Comparison of ENCODE assay signal across 9 cellular contexts in the genomic region with DNA sequence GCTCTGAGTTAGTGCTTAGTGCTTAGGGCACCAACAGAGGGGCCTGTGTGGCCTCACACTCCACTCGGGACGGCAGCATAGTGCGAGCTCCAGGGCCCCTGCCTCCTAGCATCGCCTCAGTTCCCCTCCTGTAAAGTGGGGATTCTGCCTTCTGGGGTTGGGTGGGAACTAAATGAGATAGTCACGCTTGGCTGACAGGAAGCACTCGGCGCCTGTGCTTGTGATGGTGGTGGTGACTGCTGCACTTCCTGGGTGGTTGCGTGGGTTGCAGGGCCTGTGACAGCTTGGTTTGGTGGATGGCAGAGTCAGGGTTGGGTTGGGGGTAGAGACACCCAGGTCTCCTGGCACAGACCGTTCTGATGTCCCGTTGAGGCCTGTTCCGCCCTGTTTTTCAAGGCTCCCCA. TPM values are rescaled to one million over a fixed set of nuclear protein-coding genes. Genes with fewer than 3 reads are reported as not detected.
DNase-seq lines count a peak whose midpoint lies in the region; ATAC-seq and TF ChIP-seq lines count a peak whose summit lies in the region.
"Had no signal": no experiment of that assay in that cellular context is flagged by ENCODE, and none has a peak within 500 bp of the region (broad histone marks: within the 10 kb centered on the region; RNA-seq: fewer than 3 reads in every experiment).

No MANE protein-coding gene starts in this region.

- no peak overlapping the region for H3K4me2 ChIP-seq in hepatocyte

- H3K36me3 Mint-ChIP-seq in CD4-positive, alpha-beta T cell (ENCODE audit: low read depth): peaks cover 70% of the 10 kb centered on the region
- peaks cover 8% of the 10 kb centered on the region for H3K36me3 Mint-ChIP-seq in natural killer cell treated with Interleukin-12 subunit alpha and Interleukin-12 subunit beta and Interleukin-15 and Interleukin-18, amount 100 ng/mL, for 72 hours
- peaks cover 8% of the 10 kb centered on the region for H3K36me3 Mint-ChIP-seq in type B pancreatic cell

- peak overlapping the region; percentile 78 for H3K27ac ChIP-seq in CD4-positive, alpha-beta T cell (ENCODE audit: low read depth, low read length)
- H3K27ac ChIP-seq in hepatocyte: no peak overlapping the region
- H3K27ac ChIP-seq: neutrophil had no signal

- H3K9me2 ChIP-seq in hepatocyte (replicated peaks; ENCODE audit: insufficient read depth): no peaks in the 10 kb centered on the region

- no peak for TF ChIP-seq CTCF in CD4-positive, alpha-beta T cell (IDR thresholded peaks at IDR 0.05)
- TF ChIP-seq CTCF in type B pancreatic cell (conservative IDR thresholded peaks at IDR 0.05): no peak
- no peak for TF ChIP-seq CTCF in hepatocyte (IDR thresholded peaks at IDR 0.05; ENCODE audit: poor library complexity)

- no peaks in the 10 kb centered on the region for H3K27me3 ChIP-seq in CD4-positive, alpha-beta T cell (ENCODE audit: control insufficient read depth, insufficient read depth, low read length)
- H3K27me3 ChIP-seq in hepatocyte: no peaks in the 10 kb centered on the region

- no peak overlapping the region for H3K4me3 ChIP-seq in hepatocyte

- H3K27me3 Mint-ChIP-seq in CD4-positive, alpha-beta T cell: no peaks in the 10 kb centered on the region
- no peaks in the 10 kb centered on the region for H3K27me3 Mint-ChIP-seq in natural killer cell treated with Interleukin-12 subunit alpha and Interleukin-12 subunit beta and Interleukin-15 and Interleukin-18, amount 100 ng/mL, for 72 hours
- no peaks in the 10 kb centered on the region for H3K27me3 Mint-ChIP-seq in type B pancreatic cell

- peak; percentile 81 for ATAC-seq in CD4-positive, alpha-beta T cell (ENCODE audit: poor library complexity)
- ATAC-seq in HG02798 (IDR thresholded peaks at IDR 0.05; ENCODE audit: poor library complexity, unreplicated experiment): peak; percentile 44
- ATAC-seq in natural killer cell treated with Interleukin-12 subunit alpha and Interleukin-12 subunit beta and Interleukin-15 and Interleukin-18, amount 100 ng/mL, for 72 hours: peak; percentile 85 to 89
- no peak for ATAC-seq in HG02870 (IDR thresholded peaks at IDR 0.05; ENCODE audit: unreplicated experiment)
- ATAC-seq in GM21528 (IDR thresholded peaks at IDR 0.05; ENCODE audit: low FRiP score, unreplicated experiment): no peak

- H3K79me2 ChIP-seq in hepatocyte: no peaks in the 10 kb centered on the region

- H2AFZ ChIP-seq in hepatocyte: no peak overlapping the region

- CTCF ChIA-PET in CD4-positive, alpha-beta T cell (lab: Charles Lee): interaction anchor here (0.9 to 3.2 kb wide), 9 partner anchors 8 to 67 kb away, joined by 3 to 37 read pairs (median 7); partner anchors contain the start of genes C19orf12, PLEKHF1 and POP4

- H3K4me1 ChIP-seq in hepatocyte (ENCODE audit: insufficient read depth): no peaks in the 10 kb centered on the region

- intact Hi-C loops in CD4-positive, alpha-beta T cell (cut with DNase I, micrococcal nuclease): loop anchor here (2.0 to 5.0 kb wide), 3 partner anchors 42 to 169 kb away; partner anchors contain the start of gene C19orf12 (in 1 of the 2)

- no peaks in the 10 kb centered on the region for H3K9me3 ChIP-seq in CD4-positive, alpha-beta T cell (ENCODE audit: control insufficient read depth, low read length)
- no peaks in the 10 kb centered on the region for H3K9me3 ChIP-seq in hepatocyte (ENCODE audit: low read depth)
- H3K9me3 ChIP-seq: neutrophil had no signal

- peaks cover 87% of the 10 kb centered on the region for H3K4me1 Mint-ChIP-seq in CD4-positive, alpha-beta T cell (ENCODE audit: low read depth)
- peaks cover 66 to 81% of the 10 kb centered on the region in 2 donors for H3K4me1 Mint-ChIP-seq in natural killer cell treated with Interleukin-12 subunit alpha and Interleukin-12 subunit beta and Interleukin-15 and Interleukin-18, amount 100 ng/mL, for 72 hours (ENCODE audit: low read depth in 2 of 2)
- H3K4me1 Mint-ChIP-seq in type B pancreatic cell (ENCODE audit: unreplicated experiment): peaks cover 21% of the 10 kb centered on the region

- POLR2A ChIA-PET in CD4-positive, alpha-beta T cell (lab: Charles Lee): interaction anchor here (0.8 to 5.5 kb wide), 13 partner anchors 10 to 273 kb away, joined by 3 to 107 read pairs (median 12); partner anchors contain the start of genes C19orf12, PLEKHF1, POP4 and URI1

- H3K9me3 Mint-ChIP-seq in CD4-positive, alpha-beta T cell: no peaks in the 10 kb centered on the region
- no peaks in the 10 kb centered on the region for H3K9me3 Mint-ChIP-seq in natural killer cell treated with Interleukin-12 subunit alpha and Interleukin-12 subunit beta and Interleukin-15 and Interleukin-18, amount 100 ng/mL, for 72 hours
- no peaks in the 10 kb centered on the region for H3K9me3 Mint-ChIP-seq in type B pancreatic cell

- H4K20me1 ChIP-seq in hepatocyte (ENCODE audit: insufficient read depth, poor library complexity, severe bottlenecking): no peaks in the 10 kb centered on the region

- DNase-seq in CD4-positive, alpha-beta T cell: peak; percentile 73 to 92 (median 82)
- peak; percentile 85 for DNase-seq in activated CD8-positive, alpha-beta memory T cell treated with anti-CD3 and anti-CD28 coated beads, Interleukin-2, amount 50 U/mL, for 4 hours
- DNase-seq in natural killer cell treated with Interleukin-12 subunit alpha and Interleukin-12 subunit beta and Interleukin-15 and Interleukin-18, amount 100 ng/mL, for 72 hours (ENCODE audit: low spot score): peak; percentile 89
- no peak for DNase-seq in type B pancreatic cell (ENCODE audit: extremely low spot score, unreplicated experiment)
- DNase-seq in hepatocyte (ENCODE audit: low spot score): no peak

- H3K27ac Mint-ChIP-seq in CD4-positive, alpha-beta T cell: peak overlapping the region; percentile 98
- H3K27ac Mint-ChIP-seq in natural killer cell treated with Interleukin-12 subunit alpha and Interleukin-12 subunit beta and Interleukin-15 and Interleukin-18, amount 100 ng/mL, for 72 hours: peak overlapping the region; percentile 92 to 93
- peak overlapping the region; percentile 97 for H3K27ac Mint-ChIP-seq in type B pancreatic cell

- peak overlapping the region; percentile 68 for H3K4me3 Mint-ChIP-seq in CD4-positive, alpha-beta T cell
- peak overlapping the region; percentile 94 for H3K4me3 Mint-ChIP-seq in natural killer cell treated with Interleukin-12 subunit alpha and Interleukin-12 subunit beta and Interleukin-15 and Interleukin-18, amount 100 ng/mL, for 72 hours
- no peak overlapping the region for H3K4me3 Mint-ChIP-seq in type B pancreatic cell

- 91% methylated on average over 11 of the region's 11 CpGs for WGBS in hepatocyte (ENCODE audit: low lambda C conversion rate, missing lambda C conversion rate)

- H3K36me3 ChIP-seq in hepatocyte (replicated peaks; ENCODE audit: insufficient read depth, low read depth): no peaks in the 10 kb centered on the region
- H3K36me3 ChIP-seq: neutrophil had no signal

RNA-seq across cellular contexts. Expression of gene PLEKHF1, which starts 7.7 kb away (rescaled TPM):
- total RNA-seq in CD4-positive, alpha-beta T cell: 10 to 100 TPM; 37.5 to 41.0 TPM
- total RNA-seq in natural killer cell treated with Interleukin-12 subunit alpha and Interleukin-12 subunit beta and Interleukin-15 and Interleukin-18, amount 100 ng/mL, for 72 hours: 10 to 100 TPM; 15.6 to 17.7 TPM
- total RNA-seq in type B pancreatic cell (ENCODE audit: low replicate concordance) (6.3 and 16.9 TPM in 2 replicates), hepatocyte (2.7 TPM in 2 replicates)
- polyA plus RNA-seq in hepatocyte: 2.4 and 5.8 TPM in 2 replicates

RNA-seq across cellular contexts. Expression of gene C19orf12, which starts 42.1 kb away (rescaled TPM):
- total RNA-seq in CD4-positive, alpha-beta T cell: 1 to 10 TPM; 7.7 TPM
- total RNA-seq in natural killer cell treated with Interleukin-12 subunit alpha and Interleukin-12 subunit beta and Interleukin-15 and Interleukin-18, amount 100 ng/mL, for 72 hours: 10 to 100 TPM; 44.8 to 50.8 TPM
- total RNA-seq in type B pancreatic cell (ENCODE audit: low replicate concordance): 18.0 and 23.9 TPM in 2 replicates
- total RNA-seq in hepatocyte: 52.1 and 57.2 TPM in 2 replicates
- 39.5 and 41.5 TPM in 2 replicates for polyA plus RNA-seq in hepatocyte

Comparison
In these comparisons a context has a peak if more than half of its experiments do, and no peak if none do; other contexts are left out.
1. ATAC-seq: peak in CD4-positive, alpha-beta T cell (single experiment), HG02798 (single experiment) and natural killer cell treated with Interleukin-12 subunit alpha and Interleukin-12 subunit beta and Interleukin-15 and Interleukin-18, amount 100 ng/mL, for 72 hours (2 of 2); none in HG02870 (single experiment) and GM21528 (single experiment).
2. DNase-seq: peak in CD4-positive, alpha-beta T cell (10 of 10), activated CD8-positive, alpha-beta memory T cell treated with anti-CD3 and anti-CD28 coated beads, Interleukin-2, amount 50 U/mL, for 4 hours (single experiment) and natural killer cell treated with Interleukin-12 subunit alpha and Interleukin-12 subunit beta and Interleukin-15 and Interleukin-18, amount 100 ng/mL, for 72 hours (single experiment); none in type B pancreatic cell (single experiment) and hepatocyte (single experiment).
3. Peak in every context shown above with its lines, with median percentiles within 50 percentile points of each other: H3K27ac Mint-ChIP-seq.